ENCODE assay signal across 21 cellular contexts in the genomic region with DNA sequence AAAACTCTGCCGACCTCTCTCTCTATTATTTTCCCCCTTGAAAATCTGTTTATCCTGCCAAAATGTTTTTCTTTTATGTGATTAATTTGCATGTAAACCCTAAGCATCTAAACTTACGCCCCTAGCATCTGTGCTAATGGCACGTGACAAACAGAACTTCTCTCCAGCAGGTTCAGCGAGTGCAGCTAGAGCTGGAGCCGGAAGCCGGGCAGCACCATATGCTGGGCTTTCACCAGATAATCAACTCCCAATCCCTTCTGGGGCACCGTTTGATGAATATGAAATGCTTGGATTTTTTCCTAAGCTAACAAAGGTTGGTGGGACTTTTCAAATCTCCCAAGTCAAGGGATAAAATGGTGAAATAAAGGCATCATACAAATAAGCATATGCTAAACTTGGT.
"Had no signal": no experiment of that assay in that cellular context is flagged by ENCODE, and none has a peak within 500 bp of the region (broad histone marks: within the 10 kb centered on the region; RNA-seq: fewer than 3 reads in every experiment).

No MANE protein-coding gene starts in this region.

- H3K27me3 ChIP-seq: esophagus muscularis mucosa, ovary, spleen, tibial nerve, upper lobe of left lung had no signal

- H3K9me3 ChIP-seq: esophagus muscularis mucosa, lower lobe of right lung, ovary, psoas muscle, spleen, thoracic aorta, tibial nerve, upper lobe of left lung had no signal

- H3K27ac ChIP-seq: coronary artery, esophagus muscularis mucosa, lower lobe of right lung, ovary, psoas muscle, skin epidermis, spleen, tibial nerve, upper lobe of left lung had no signal

- H3K36me3 ChIP-seq: esophagus muscularis mucosa, lower lobe of right lung, ovary, spleen, thoracic aorta, tibial nerve, upper lobe of left lung had no signal

- H3K4me3 ChIP-seq: coronary artery, esophagus muscularis mucosa, lower lobe of right lung, ovary, psoas muscle, skin epidermis, spleen, thoracic aorta, tibial nerve, upper lobe of left lung had no signal

- ATAC-seq: left ventricle myocardium superior; lower lobe of right lung; natural killer cell; psoas muscle; right cardiac atrium; stimulated activated memory B cell treated with anti-CD40 and anti-IgM and Interleukin-4, amounts not matched to agents 10 μg/mL and 1 μg/mL and 100 μg/mL, for 72 hours had no signal

- DNase-seq: dermis blood vessel endothelial cell; effector memory CD4-positive, alpha-beta T cell; foreskin melanocyte; hypothalamus; left ventricle myocardium superior; lower lobe of right lung; natural killer cell; occipital lobe; ovary; posterior cingulate gyrus; psoas muscle; right cardiac atrium; spleen; stimulated activated CD4-positive, alpha-beta T cell treated with anti-CD3 and anti-CD28 coated beads, Interleukin-4, amount 100 ng/mL, for 4 hours had no signal

- H3K4me1 ChIP-seq: esophagus muscularis mucosa, lower lobe of right lung, psoas muscle, spleen, tibial nerve, upper lobe of left lung had no signal
